In the genomic region with DNA sequence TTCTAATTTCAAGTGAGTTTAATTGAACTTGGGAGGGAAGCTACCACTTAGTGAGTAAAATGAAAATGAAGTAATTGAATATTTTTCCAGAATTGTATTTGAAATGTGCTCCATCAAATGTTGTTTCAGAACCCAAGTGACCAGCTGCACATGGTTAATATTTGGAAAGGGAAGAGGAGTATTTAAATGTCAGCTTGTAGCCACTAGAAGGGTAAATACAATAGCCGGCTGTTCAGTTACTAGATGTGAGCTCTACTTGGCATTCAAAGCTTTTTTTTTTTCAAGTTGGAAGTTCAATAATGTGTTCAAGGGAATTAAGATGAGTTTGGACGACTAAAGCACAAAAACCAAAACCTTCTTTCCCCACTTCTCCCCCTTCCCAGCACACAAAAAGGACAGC, we compare ENCODE assay signal across 15 cellular contexts.
A peak's percentile ranks its signal among the peaks of the same experiment; 100 is the strongest.
DNase-seq lines count a peak whose midpoint lies in the region; ATAC-seq and TF ChIP-seq lines count a peak whose summit lies in the region.
"Had no signal": no experiment of that assay in that cellular context is flagged by ENCODE, and none has a peak within 500 bp of the region (broad histone marks: within the 10 kb centered on the region; RNA-seq: fewer than 3 reads in every experiment).

No MANE protein-coding gene starts in this region.

- TF ChIP-seq CTCF in AG10803 (conservative IDR thresholded peaks at IDR 0.05; ENCODE audit: low read length), result no peak
- no peak for TF ChIP-seq CTCF in lower lobe of right lung (IDR thresholded peaks at IDR 0.05)
- no peak for TF ChIP-seq CTCF in mammary epithelial cell (conservative IDR thresholded peaks at IDR 0.05 in 1 of 2, IDR thresholded peaks at IDR 0.05 in 1 of 2; ENCODE audit: extremely low read depth in 1 of 2, insufficient read depth in 1 of 2, low read depth in 1 of 2, low read length in 2 of 2)
- TF ChIP-seq CTCF in body of pancreas (IDR thresholded peaks at IDR 0.05), result no peak

- H3K4me2 ChIP-seq in mammary epithelial cell (ENCODE audit: insufficient read depth, low read depth, low read length), result no peak overlapping the region

- peak; percentile 40 for DNase-seq in AG10803 (ENCODE audit: low read depth)
- peak; percentile 58 for DNase-seq in NCI-H1436 treated with DMSO at 0.1 percent for 48 hours (lab: John Stamatoyannopoulos, UW)
- no peak for DNase-seq in adipocyte (ENCODE audit: low read depth)
- DNase-seq in lower lobe of right lung, result no peak
- DNase-seq in mammary epithelial cell, result no peak
- DNase-seq in body of pancreas, result no peak
- no peak for DNase-seq in HUDEP-2 (lab: John Stamatoyannopoulos, UW; ENCODE audit: unreplicated experiment in 76 of 76)
- DNase-seq: AML-193, DMS 273 treated with DMSO at 0.1 percent for 48 hours, MG63, NCI-H1105 treated with DMSO at 0.1 percent for 48 hours, NCI-H2171 treated with DMSO at 0.1 percent for 48 hours, NCI-H524, SJCRH30, SW 1271 had no signal

- TF ChIP-seq POLR2A in body of pancreas (IDR thresholded peaks at IDR 0.05), result no peak

- H3K36me3 ChIP-seq in adipocyte (ENCODE audit: control insufficient read depth, insufficient read depth, low read length, severe bottlenecking), result no peaks in the 10 kb centered on the region
- H3K36me3 ChIP-seq in lower lobe of right lung, result no peaks in the 10 kb centered on the region
- no peaks in the 10 kb centered on the region for H3K36me3 ChIP-seq in mammary epithelial cell (ENCODE audit: insufficient read depth, low read length)
- H3K36me3 ChIP-seq in body of pancreas (replicated peaks in 1 of 2; ENCODE audit: insufficient read depth in 1 of 2, low read depth in 2 of 2), result no peaks in the 10 kb centered on the region
- H3K36me3 ChIP-seq: MG63, SJCRH30 had no signal

- CTCF ChIA-PET in mammary epithelial cell (lab: Charles Lee; ENCODE audit: low non-redundant PET), result no interaction called here

- H3K9me3 ChIP-seq in adipocyte (ENCODE audit: control insufficient read depth, low read length) (no peaks in the 10 kb centered on the region), lower lobe of right lung (peaks cover under 1% of the 10 kb centered on the region), mammary epithelial cell (replicated peaks; ENCODE audit: insufficient read depth, low read length) (peaks cover 3% of the 10 kb centered on the region), body of pancreas (no peaks in the 10 kb centered on the region)
- H3K9me3 ChIP-seq: MG63, SJCRH30 had no signal

- H3K9ac ChIP-seq in adipocyte (ENCODE audit: low read length), result peak overlapping the region; percentile 51
- no peak overlapping the region for H3K9ac ChIP-seq in mammary epithelial cell (ENCODE audit: insufficient read depth, low read length)

- no peak overlapping the region for H3K4me3 ChIP-seq in AG10803 (ENCODE audit: low read length)
- peak overlapping the region; percentile 35 for H3K4me3 ChIP-seq in adipocyte (ENCODE audit: low read length)
- no peak overlapping the region for H3K4me3 ChIP-seq in lower lobe of right lung
- H3K4me3 ChIP-seq in mammary epithelial cell (replicated peaks in 1 of 3; ENCODE audit: insufficient read depth in 1 of 3, low read depth in 2 of 3, low read length in 3 of 3), result no peak overlapping the region
- no peak overlapping the region for H3K4me3 ChIP-seq in body of pancreas
- H3K4me3 ChIP-seq: MG63, SJCRH30 had no signal

- dilution Hi-C loops in mammary epithelial cell (cut with HindIII; ENCODE audit: low sequenced_read_pairs), result no loop called here

- ATAC-seq in lower lobe of right lung, result no peak
- no peak for ATAC-seq in body of pancreas

- intact Hi-C loops in lower lobe of right lung (cut with DNase I), result no loop called here
- intact Hi-C loops in mammary epithelial cell (cut with micrococcal nuclease), result no loop called here
- intact Hi-C loops in body of pancreas (cut with DNase I), result no loop called here

- in situ Hi-C loops in mammary epithelial cell (cut with MboI; ENCODE audit: low sequenced_read_pairs in 2 of 2), result no loop called here

- BruUV-seq in mammary epithelial cell (replicated peaks; lab: Mats Ljungman, UMichigan), result no TSS peak

- WGBS in mammary epithelial cell (ENCODE audit: low coverage, missing lambda C conversion rate), result 7% methylated on average over 2 of the region's 2 CpGs
- 19 to 23% methylated on average over 2 of the region's 2 CpGs for WGBS in body of pancreas, 2 donors

- peaks cover 7% of the 10 kb centered on the region for H3K79me2 ChIP-seq in mammary epithelial cell (ENCODE audit: insufficient read depth, low read length)

- no peak overlapping the region for H2AFZ ChIP-seq in mammary epithelial cell (ENCODE audit: low read depth, low read length)

- H3K4me1 ChIP-seq in adipocyte (ENCODE audit: control insufficient read depth, insufficient read depth, low read length) (peaks cover 38% of the 10 kb centered on the region), lower lobe of right lung (no peaks in the 10 kb centered on the region), mammary epithelial cell (ENCODE audit: insufficient read depth, low read length) (no peaks in the 10 kb centered on the region), body of pancreas (peaks cover 16% of the 10 kb centered on the region)
- H3K4me1 ChIP-seq: SJCRH30 had no signal

- no peaks in the 10 kb centered on the region for H4K20me1 ChIP-seq in mammary epithelial cell (ENCODE audit: insufficient read depth, low read length)

- H3K27ac ChIP-seq in lower lobe of right lung (peak overlapping the region; percentile 2), mammary epithelial cell (ENCODE audit: insufficient read depth, low read depth, low read length) (no peak overlapping the region), body of pancreas (no peak overlapping the region)
- H3K27ac ChIP-seq: SJCRH30 had no signal

- H3K27me3 ChIP-seq in adipocyte (replicated peaks; ENCODE audit: control insufficient read depth, insufficient read depth, low read length) (no peaks in the 10 kb centered on the region), lower lobe of right lung (ENCODE audit: low read depth) (no peaks in the 10 kb centered on the region), mammary epithelial cell (ENCODE audit: insufficient read depth, low read length) (no peaks in the 10 kb centered on the region), body of pancreas (no peaks in the 10 kb centered on the region)
- H3K27me3 ChIP-seq: MG63, SJCRH30 had no signal

Comparison
In these comparisons a context has a peak if more than half of its experiments do, and no peak if none do; other contexts are left out.
1. DNase-seq: peak in AG10803 (single experiment) and NCI-H1436 treated with DMSO at 0.1 percent for 48 hours (single experiment); none in adipocyte (single experiment), lower lobe of right lung (single experiment), mammary epithelial cell (single experiment), body of pancreas (0 of 4) and HUDEP-2 (0 of 76).